15 cellular contexts compared by ENCODE assay signal in genomic region chr13:73934215-73934623, GRCh38.
DNase-seq lines count a peak whose midpoint lies in the region; ATAC-seq and TF ChIP-seq lines count a peak whose summit lies in the region.
"Had no signal": no experiment of that assay in that cellular context is flagged by ENCODE, and none has a peak within 500 bp of the region (broad histone marks: within the 10 kb centered on the region; RNA-seq: fewer than 3 reads in every experiment).

No MANE protein-coding gene starts in this region.

- H3K4me1 ChIP-seq in breast epithelium, result no peaks in the 10 kb centered on the region
- no peaks in the 10 kb centered on the region for H3K4me1 ChIP-seq in hepatocyte (ENCODE audit: insufficient read depth)
- H3K4me1 ChIP-seq: body of pancreas, prostate gland, upper lobe of right lung had no signal

- H3K27me3 ChIP-seq in breast epithelium (no peaks in the 10 kb centered on the region), hepatocyte (no peaks in the 10 kb centered on the region)
- H3K27me3 ChIP-seq: body of pancreas, gastroesophageal sphincter, upper lobe of right lung had no signal

- H3K36me3 Mint-ChIP-seq in MCF 10A (ENCODE audit: insufficient read depth, unreplicated experiment), result no peaks in the 10 kb centered on the region

- no peak for TF ChIP-seq CTCF in MCF 10A (IDR thresholded peaks at IDR 0.05; ENCODE audit: unreplicated experiment)
- TF ChIP-seq CTCF in breast epithelium (IDR thresholded peaks at IDR 0.05), result no peak
- TF ChIP-seq CTCF in hepatocyte (IDR thresholded peaks at IDR 0.05; ENCODE audit: poor library complexity), result no peak

- WGBS in hepatocyte (ENCODE audit: low lambda C conversion rate, missing lambda C conversion rate), result 48% methylated on average over 4 of the region's 4 CpGs

- H3K27ac Mint-ChIP-seq in MCF 10A (ENCODE audit: low read depth, unreplicated experiment), result peak overlapping the region; percentile 11
- H3K27ac Mint-ChIP-seq: activated T-helper 1 cell treated with anti-CD3 and anti-CD28 coated beads, Interleukin-12 subunit alpha, Interleukin-12 subunit beta, Interleukin-2, Interleukin-4 antibody, amounts not matched to agents 30 ng/mL and 10 ng/mL and 1 ng/mL, durations not matched to agents 14 hours and 24 hours and 36 hours had no signal

- H3K9me3 ChIP-seq in breast epithelium (no peaks in the 10 kb centered on the region), hepatocyte (ENCODE audit: low read depth) (no peaks in the 10 kb centered on the region)
- H3K9me3 ChIP-seq: body of pancreas, gastroesophageal sphincter, prostate gland, upper lobe of right lung had no signal

- no peak for TF ChIP-seq POLR2A in breast epithelium (IDR thresholded peaks at IDR 0.05)

- no peaks in the 10 kb centered on the region for H3K36me3 ChIP-seq in breast epithelium
- no peaks in the 10 kb centered on the region for H3K36me3 ChIP-seq in hepatocyte (replicated peaks; ENCODE audit: insufficient read depth, low read depth)
- H3K36me3 ChIP-seq: gastroesophageal sphincter, prostate gland, upper lobe of right lung had no signal

- H3K9me3 Mint-ChIP-seq in MCF 10A (ENCODE audit: unreplicated experiment), result no peaks in the 10 kb centered on the region
- H3K9me3 Mint-ChIP-seq: activated T-helper 1 cell treated with anti-CD3 and anti-CD28 coated beads, Interleukin-12 subunit alpha, Interleukin-12 subunit beta, Interleukin-2, Interleukin-4 antibody, amounts not matched to agents 30 ng/mL and 10 ng/mL and 1 ng/mL, durations not matched to agents 14 hours and 24 hours and 36 hours had no signal

- no peak overlapping the region for H3K4me3 ChIP-seq in breast epithelium
- no peak overlapping the region for H3K4me3 ChIP-seq in hepatocyte
- H3K4me3 ChIP-seq: body of pancreas, gastroesophageal sphincter, prostate gland, upper lobe of right lung had no signal

- CTCF ChIA-PET in MCF 10A (lab: Yijun Ruan, JAX), result no interaction called here

- H3K9me2 ChIP-seq in hepatocyte (replicated peaks; ENCODE audit: insufficient read depth), result no peaks in the 10 kb centered on the region

- H3K4me1 Mint-ChIP-seq in MCF 10A (ENCODE audit: insufficient read depth, unreplicated experiment), result peaks cover 34% of the 10 kb centered on the region

- H3K79me2 ChIP-seq in hepatocyte, result no peaks in the 10 kb centered on the region

- no TSS peak for BruUV-seq in MCF 10A (replicated peaks; lab: Mats Ljungman, UMichigan)

- H4K20me1 ChIP-seq in hepatocyte (ENCODE audit: insufficient read depth, poor library complexity, severe bottlenecking), result no peaks in the 10 kb centered on the region

- no peaks in the 10 kb centered on the region for H3K27me3 Mint-ChIP-seq in MCF 10A (ENCODE audit: insufficient read depth, unreplicated experiment)

- ATAC-seq in HG03571 (IDR thresholded peaks at IDR 0.05; ENCODE audit: unreplicated experiment) (no peak), GM18867 (IDR thresholded peaks at IDR 0.05; ENCODE audit: unreplicated experiment) (no peak)
- ATAC-seq: body of pancreas, gastroesophageal sphincter, upper lobe of right lung had no signal

- peak overlapping the region; percentile 1 for H3K4me3 Mint-ChIP-seq in MCF 10A (ENCODE audit: unreplicated experiment)
- H3K4me3 Mint-ChIP-seq: activated T-helper 1 cell treated with anti-CD3 and anti-CD28 coated beads, Interleukin-12 subunit alpha, Interleukin-12 subunit beta, Interleukin-2, Interleukin-4 antibody, amounts not matched to agents 30 ng/mL and 10 ng/mL and 1 ng/mL, durations not matched to agents 14 hours and 24 hours and 36 hours had no signal

- H3K27ac ChIP-seq in breast epithelium, result no peak overlapping the region
- peak overlapping the region; percentile 84 for H3K27ac ChIP-seq in epithelial cell of prostate
- no peak overlapping the region for H3K27ac ChIP-seq in hepatocyte
- H3K27ac ChIP-seq: body of pancreas, gastroesophageal sphincter, prostate gland, upper lobe of right lung had no signal

- no peak overlapping the region for H3K4me2 ChIP-seq in hepatocyte

- intact Hi-C loops in MCF 10A (cut with micrococcal nuclease) (no loop called here), breast epithelium (cut with DNase I; ENCODE audit: low total_unique reads) (no loop called here)

- POLR2A ChIA-PET in MCF 10A (lab: Yijun Ruan, JAX), result no interaction called here

- no peak overlapping the region for H2AFZ ChIP-seq in hepatocyte

- DNase-seq in MCF 10A (ENCODE audit: unreplicated experiment), result no peak
- DNase-seq in breast epithelium (ENCODE audit: low spot score in 2 of 2), result no peak
- peak; percentile 9 for DNase-seq in RPMI7951 (ENCODE audit: low read depth)
- no peak for DNase-seq in epithelial cell of prostate (ENCODE audit: low read depth, low spot score)
- DNase-seq in NAMALWA (ENCODE audit: low spot score), result no peak
- DNase-seq in hepatocyte (ENCODE audit: low spot score), result no peak
- DNase-seq: body of pancreas; effector memory CD4-positive, alpha-beta T cell; stimulated activated CD8-positive, alpha-beta memory T cell treated with anti-CD3 and anti-CD28 coated beads, Interleukin-4, amount 100 ng/mL, for 48 hours; upper lobe of right lung had no signal
